20 cellular contexts compared by ENCODE assay signal in the genomic region with DNA sequence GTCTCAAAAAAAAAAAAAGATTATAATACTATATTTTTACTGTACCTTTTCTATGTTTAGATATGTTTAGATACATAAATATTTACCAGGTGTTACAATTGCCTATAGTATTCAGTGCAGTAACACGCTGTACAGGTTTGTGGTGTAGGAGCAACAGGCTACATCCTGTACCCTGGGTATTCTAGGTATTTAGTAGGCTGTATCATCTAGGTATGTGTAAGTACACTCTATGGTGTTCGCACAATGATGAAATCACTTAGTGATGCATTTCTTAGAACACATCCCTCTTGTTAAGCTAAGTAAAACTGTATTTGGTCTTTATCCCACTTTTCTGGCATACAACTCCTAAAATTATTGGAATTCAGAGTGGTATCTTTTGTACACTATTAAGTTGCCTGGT.
DNase-seq lines count a peak whose midpoint lies in the region; ATAC-seq, FAIRE-seq and TF ChIP-seq lines count a peak whose summit lies in the region.
"Had no signal": no experiment of that assay in that cellular context is flagged by ENCODE, and none has a peak within 500 bp of the region (broad histone marks: within the 10 kb centered on the region; RNA-seq: fewer than 3 reads in every experiment).

No MANE protein-coding gene starts in this region.

- H3K4me2 ChIP-seq in PC-3 (ENCODE audit: low read length), result no peak overlapping the region

- H3K36me3 ChIP-seq in bronchial epithelial cell (ENCODE audit: control insufficient read depth, insufficient read depth, low read length) (no peaks in the 10 kb centered on the region), PC-3 (ENCODE audit: low read depth, low read length) (no peaks in the 10 kb centered on the region)

- no peak for FAIRE-seq in bronchial epithelial cell (lab: Jason Lieb, UNC)
- FAIRE-seq: A204.1, D721Med, G401.6, GM12892, H54, HTR-8/SVneo, K562 had no signal

- H3K27ac Mint-ChIP-seq in stimulated activated naive CD8-positive, alpha-beta T cell treated with anti-CD3 and anti-CD28 coated beads, Interleukin-15, amount 100 ng/mL, for 72 hours, result no peak overlapping the region
- H3K27ac Mint-ChIP-seq: CD4-positive, alpha-beta T cell had no signal

- peak; percentile 59 for ATAC-seq in stimulated activated naive CD8-positive, alpha-beta T cell treated with anti-CD3 and anti-CD28 coated beads, Interleukin-15, amount 100 ng/mL, for 72 hours
- ATAC-seq in stimulated activated naive CD8-positive, alpha-beta T cell treated with anti-CD3 and anti-CD28 coated beads, Interleukin-15, Interleukin-2, amounts not matched to agents 100 U/mL and 50 U/mL, for 24 hours, result no peak
- ATAC-seq in esophagus mucosa (peak; percentile 45), GM21529 (IDR thresholded peaks at IDR 0.05; ENCODE audit: unreplicated experiment) (no peak), PC-3 (no peak)
- ATAC-seq: K562 had no signal

- H3K27ac ChIP-seq in PC-3 (ENCODE audit: low read length), result no peak overlapping the region
- H3K27ac ChIP-seq: C4-2B had no signal

- H3F3A ChIP-seq in PC-3 (ENCODE audit: low read length, unreplicated experiment), result no peaks in the 10 kb centered on the region

- no peaks in the 10 kb centered on the region for H3K27me3 ChIP-seq in bronchial epithelial cell (ENCODE audit: control insufficient read depth, insufficient read depth, low read length)
- H3K27me3 ChIP-seq in PC-3 (ENCODE audit: low read length), result no peaks in the 10 kb centered on the region

- CTCF ChIA-PET in PC-3 (lab: Charles Lee), result no interaction called here

- H3K27me3 Mint-ChIP-seq in stimulated activated naive CD8-positive, alpha-beta T cell treated with anti-CD3 and anti-CD28 coated beads, Interleukin-15, amount 100 ng/mL, for 72 hours, result no peaks in the 10 kb centered on the region
- H3K27me3 Mint-ChIP-seq: CD4-positive, alpha-beta T cell had no signal

- intact Hi-C loops in PC-3 (cut with micrococcal nuclease), result no loop called here

- no TSS peak for BruUV-seq in PC-3 (replicated peaks; lab: Mats Ljungman, UMichigan)

- no peak overlapping the region for H3K4me3 Mint-ChIP-seq in stimulated activated naive CD8-positive, alpha-beta T cell treated with anti-CD3 and anti-CD28 coated beads, Interleukin-15, amount 100 ng/mL, for 72 hours
- H3K4me3 Mint-ChIP-seq: CD4-positive, alpha-beta T cell had no signal

- H3K4me1 Mint-ChIP-seq in stimulated activated naive CD8-positive, alpha-beta T cell treated with anti-CD3 and anti-CD28 coated beads, Interleukin-15, amount 100 ng/mL, for 72 hours, result peaks cover 17% of the 10 kb centered on the region

- H3K9me3 ChIP-seq in PC-3 (ENCODE audit: low read length), result no peaks in the 10 kb centered on the region

- no peaks in the 10 kb centered on the region for H3K79me2 ChIP-seq in PC-3 (ENCODE audit: low read length)

- H3K4me3 ChIP-seq in bronchial epithelial cell (ENCODE audit: low read depth, low read length), result no peak overlapping the region
- no peak overlapping the region for H3K4me3 ChIP-seq in PC-3 (ENCODE audit: low read length)
- H3K4me3 ChIP-seq: K562 had no signal

- no peak overlapping the region for H2AFZ ChIP-seq in PC-3 (ENCODE audit: low read length)

- TF ChIP-seq CTCF in bronchial epithelial cell (IDR thresholded peaks at IDR 0.05; ENCODE audit: insufficient read depth, low read length, severe bottlenecking), result no peak
- no peak for TF ChIP-seq CTCF in PC-3 (conservative IDR thresholded peaks at IDR 0.05; ENCODE audit: low read depth, low read length)

- H3K4me1 ChIP-seq in PC-3 (ENCODE audit: insufficient read depth, low read length), result no peaks in the 10 kb centered on the region
- H3K4me1 ChIP-seq: Caco-2 had no signal

- H3K9me3 Mint-ChIP-seq in stimulated activated naive CD8-positive, alpha-beta T cell treated with anti-CD3 and anti-CD28 coated beads, Interleukin-15, amount 100 ng/mL, for 72 hours, result no peaks in the 10 kb centered on the region
- H3K9me3 Mint-ChIP-seq: CD4-positive, alpha-beta T cell had no signal

- H3K9me2 ChIP-seq in PC-3 (replicated peaks; ENCODE audit: low read length), result no peaks in the 10 kb centered on the region

- no peaks in the 10 kb centered on the region for H4K20me1 ChIP-seq in PC-3 (ENCODE audit: low read length)

- DNase-seq in stimulated activated naive CD8-positive, alpha-beta T cell treated with anti-CD3 and anti-CD28 coated beads, Interleukin-15, amount 100 ng/mL, for 72 hours, result no peak
- no peak for DNase-seq in stimulated activated naive CD8-positive, alpha-beta T cell treated with anti-CD3 and anti-CD28 coated beads, Interleukin-15, Interleukin-2, amounts not matched to agents 100 U/mL and 50 U/mL, for 24 hours
- DNase-seq in bronchial epithelial cell (ENCODE audit: low read depth) (peak; percentile 63), GF-D8 (lab: John Stamatoyannopoulos, UW) (no peak), PC-3 (no peak)
- DNase-seq: AML-193; Caco-2; CD4-positive, alpha-beta T cell; HCEC 1CT; IMR-90 had no signal

- POLR2A ChIA-PET in PC-3 (lab: Charles Lee; ENCODE audit: unreplicated experiment), result interaction anchor here (0.7 kb wide), 1 partner anchor 228 kb away, joined by 3 read pairs; no protein-coding TSS in a partner anchor

- no peak overlapping the region for H3K9ac ChIP-seq in PC-3 (ENCODE audit: low read length)

Comparison
In these comparisons a context has a peak if more than half of its experiments do, and no peak if none do; other contexts are left out.
1. ATAC-seq: peak in stimulated activated naive CD8-positive, alpha-beta T cell treated with anti-CD3 and anti-CD28 coated beads, Interleukin-15, amount 100 ng/mL, for 72 hours (single experiment) and esophagus mucosa (single experiment); none in stimulated activated naive CD8-positive, alpha-beta T cell treated with anti-CD3 and anti-CD28 coated beads, Interleukin-15, Interleukin-2, amounts not matched to agents 100 U/mL and 50 U/mL, for 24 hours (single experiment), GM21529 (single experiment) and PC-3 (single experiment).